ENCODE assay signal across 1 cellular context in genomic region chr20:63653041-63653973, GRCh38.
TF ChIP-seq lines count a peak whose summit lies in the region.

STMN3 (minus strand) TSS chr20:63653424; CDS start chr20:63653345, 79 bp downstream.

TF ChIP-seq in HepG2, 621 proteins besides CTCF, POLR2A, EP300 and RAD21 (continued from another document and continues in another):
- TF ChIP-seq DBP (CRISPR knock-in tag; IDR thresholded peaks at IDR 0.05; ENCODE audit: not compliant biosample characterization), result peak; percentile 98
- peak; percentile 98 for TF ChIP-seq KDM3A (CRISPR knock-in tag; IDR thresholded peaks at IDR 0.05; ENCODE audit: low read depth)
- peak; percentile 96 for TF ChIP-seq PRDM4 (CRISPR knock-in tag; IDR thresholded peaks at IDR 0.05; ENCODE audit: borderline replicate concordance)
- no peak for TF ChIP-seq SIN3B (IDR thresholded peaks at IDR 0.05; ENCODE audit: low read length)
- TF ChIP-seq GTF3A (CRISPR knock-in tag; conservative IDR thresholded peaks at IDR 0.05), result 0 out of 2 replicates have a peak, but pooled peaks have one; percentile 85
- 0 out of 2 replicates have a peak, but pooled peaks have one; percentile 62 for TF ChIP-seq ZSCAN5A (CRISPR knock-in tag; IDR thresholded peaks at IDR 0.05; ENCODE audit: borderline replicate concordance)
- TF ChIP-seq ZNF580 (CRISPR knock-in tag; IDR thresholded peaks at IDR 0.05; ENCODE audit: borderline replicate concordance, low read depth), result peak; percentile 99
- peak; percentile 90; the same call in 1 of the 2 replicates for TF ChIP-seq E2F2 (CRISPR knock-in tag; IDR thresholded peaks at IDR 0.05; ENCODE audit: borderline replicate concordance)
- TF ChIP-seq ZKSCAN5 (CRISPR knock-in tag; IDR thresholded peaks at IDR 0.05), result peak; percentile 84
- TF ChIP-seq RXRA (CRISPR knock-in tag; IDR thresholded peaks at IDR 0.05), result peak; percentile 86
- TF ChIP-seq NFIB (CRISPR knock-in tag; IDR thresholded peaks at IDR 0.05; ENCODE audit: borderline replicate concordance), result no peak; the same call in 1 of the 2 replicates
- peak; percentile 99 for TF ChIP-seq ZSCAN21 (CRISPR knock-in tag; IDR thresholded peaks at IDR 0.05; ENCODE audit: borderline replicate concordance)
- TF ChIP-seq ZSCAN20 (CRISPR knock-in tag; IDR thresholded peaks at IDR 0.05; ENCODE audit: borderline replicate concordance), result peak; percentile 98
- TF ChIP-seq ZNF468 (CRISPR knock-in tag; IDR thresholded peaks at IDR 0.05), result peak; percentile 92; the same call in 1 of the 2 replicates
- peak; percentile 96 for TF ChIP-seq ZNF746 (CRISPR knock-in tag; IDR thresholded peaks at IDR 0.05)
- peak; percentile 97; the same call in 1 of the 2 replicates for TF ChIP-seq ZNF841 (CRISPR knock-in tag; IDR thresholded peaks at IDR 0.05; ENCODE audit: borderline replicate concordance)
- TF ChIP-seq ARID5B (CRISPR knock-in tag; IDR thresholded peaks at IDR 0.05), result peak; percentile 93
- peak; percentile 80; the same call in 1 of the 2 replicates for TF ChIP-seq ZFP82 (CRISPR knock-in tag; IDR thresholded peaks at IDR 0.05; ENCODE audit: borderline replicate concordance)
- no peak; the same call in 1 of the 2 replicates for TF ChIP-seq TRAFD1 (CRISPR knock-in tag; IDR thresholded peaks at IDR 0.05; ENCODE audit: borderline replicate concordance)
- peak; percentile 96 for TF ChIP-seq REXO4 (CRISPR knock-in tag; IDR thresholded peaks at IDR 0.05; ENCODE audit: borderline replicate concordance)
- peak; percentile 100 for TF ChIP-seq DNMT3B (CRISPR knock-in tag; conservative IDR thresholded peaks at IDR 0.05)
- TF ChIP-seq PCBP1 (IDR thresholded peaks at IDR 0.05; ENCODE audit: borderline replicate concordance, low read depth, low read length), result peak; percentile 86; the same call in 1 of the 2 replicates
- 0 out of 2 replicates have a peak, but pooled peaks have one; percentile 32 for TF ChIP-seq HNF4G (IDR thresholded peaks at IDR 0.05; ENCODE audit: borderline replicate concordance, low read depth, low read length)
- no peak for TF ChIP-seq HNF4G (CRISPR knock-in tag; IDR thresholded peaks at IDR 0.05; ENCODE audit: borderline replicate concordance, low read depth)
- TF ChIP-seq RFX3 (CRISPR knock-in tag; IDR thresholded peaks at IDR 0.05), result peak; percentile 63; the same call in 1 of the 2 replicates
- peak; percentile 97 for TF ChIP-seq ZNF251 (CRISPR knock-in tag; IDR thresholded peaks at IDR 0.05)
- peak; percentile 84 for TF ChIP-seq MYC (CRISPR knock-in tag; IDR thresholded peaks at IDR 0.05; ENCODE audit: borderline replicate concordance)
- TF ChIP-seq ZNF772 (CRISPR knock-in tag; IDR thresholded peaks at IDR 0.05), result peak; percentile 99
- peak; percentile 78; the same call in 1 of the 2 replicates for TF ChIP-seq SOX5 (CRISPR knock-in tag; IDR thresholded peaks at IDR 0.05; ENCODE audit: borderline replicate concordance)
- TF ChIP-seq POLR2G (IDR thresholded peaks at IDR 0.05; ENCODE audit: low read depth, low read length), result no peak
- no peak for TF ChIP-seq HMGA1 (CRISPR knock-in tag; conservative IDR thresholded peaks at IDR 0.05)
- TF ChIP-seq ZNF282 (IDR thresholded peaks at IDR 0.05; ENCODE audit: partially characterized antibody), result no peak
- peak; percentile 97 for TF ChIP-seq ZNF564 (CRISPR knock-in tag; IDR thresholded peaks at IDR 0.05)
- 0 out of 2 replicates have a peak, but pooled peaks have one; percentile 56 for TF ChIP-seq ZNF550 (CRISPR knock-in tag; IDR thresholded peaks at IDR 0.05; ENCODE audit: borderline replicate concordance)
- TF ChIP-seq ZNF18 (CRISPR knock-in tag; IDR thresholded peaks at IDR 0.05; ENCODE audit: insufficient replicate concordance), result peak; percentile 87
- TF ChIP-seq THRA (CRISPR knock-in tag; IDR thresholded peaks at IDR 0.05; ENCODE audit: borderline replicate concordance), result peak; percentile 96
- peak; percentile 99 for TF ChIP-seq ZNF558 (CRISPR knock-in tag; IDR thresholded peaks at IDR 0.05; ENCODE audit: borderline replicate concordance)
- TF ChIP-seq ZNF543 (CRISPR knock-in tag; IDR thresholded peaks at IDR 0.05), result peak; percentile 94; the same call in 1 of the 2 replicates
- peak; percentile 86; the same call in 1 of the 2 replicates for TF ChIP-seq EHMT2 (IDR thresholded peaks at IDR 0.05; ENCODE audit: borderline replicate concordance, low read depth, low read length)
- no peak for TF ChIP-seq CBX2 (IDR thresholded peaks at IDR 0.05; ENCODE audit: low read depth, low read length)
- TF ChIP-seq CBX2 (CRISPR knock-in tag; IDR thresholded peaks at IDR 0.05; ENCODE audit: low read depth), result peak; percentile 91; the same call in 1 of the 2 replicates
- TF ChIP-seq IKZF5 (CRISPR knock-in tag; IDR thresholded peaks at IDR 0.05), result peak; percentile 97
- TF ChIP-seq ZNF615 (CRISPR knock-in tag; IDR thresholded peaks at IDR 0.05; ENCODE audit: borderline replicate concordance), result 0 out of 2 replicates have a peak, but pooled peaks have one; percentile 58
